In the genomic region with DNA sequence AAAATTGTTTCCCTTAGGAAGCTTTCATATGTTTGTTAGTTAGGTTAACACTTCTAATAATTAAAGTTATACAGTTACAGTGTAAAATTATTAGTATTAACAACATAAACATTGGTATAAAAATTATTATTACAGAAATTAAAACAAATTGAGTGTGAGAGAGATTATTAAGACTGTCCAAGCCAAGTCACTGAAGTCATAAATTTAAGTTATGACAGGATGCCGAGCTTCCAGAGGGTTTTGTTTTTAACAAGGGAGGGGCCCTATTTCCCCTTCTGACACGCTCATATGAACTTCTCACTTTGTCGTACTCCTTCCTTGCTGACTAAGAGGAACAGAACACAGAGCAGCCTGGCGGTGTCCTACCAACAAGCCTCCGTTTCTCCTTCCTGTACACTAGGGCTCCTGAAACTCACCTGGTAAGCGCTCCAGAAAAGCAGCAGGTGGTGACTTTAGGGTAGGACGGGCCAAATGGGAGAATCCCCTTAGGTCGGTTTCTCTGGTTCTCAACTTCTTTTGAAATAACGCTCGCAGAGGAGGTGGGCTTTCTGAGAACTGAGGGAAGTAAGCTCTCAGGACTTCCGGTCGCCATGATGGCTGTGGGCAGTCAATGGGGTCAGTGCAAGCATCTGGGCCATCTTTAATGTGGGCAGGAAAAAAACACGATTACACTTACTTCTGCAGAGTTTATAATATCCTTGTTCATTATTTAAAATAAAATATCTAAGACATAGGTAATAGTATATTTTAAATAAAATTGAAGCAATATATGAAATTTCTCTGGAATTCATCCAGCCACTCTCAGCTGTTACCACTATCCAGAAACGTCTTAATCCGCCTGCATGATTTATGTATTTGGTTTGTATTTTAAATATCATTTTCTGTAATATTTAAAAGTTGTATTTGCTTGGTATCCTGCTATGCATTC, we compare ENCODE assay signal across 8 cellular contexts. TPM values are rescaled to one million over a fixed set of nuclear protein-coding genes. Genes with fewer than 3 reads are reported as not detected.
DNase-seq lines count a peak whose midpoint lies in the region; ATAC-seq and TF ChIP-seq lines count a peak whose summit lies in the region.

A gene with protein sequence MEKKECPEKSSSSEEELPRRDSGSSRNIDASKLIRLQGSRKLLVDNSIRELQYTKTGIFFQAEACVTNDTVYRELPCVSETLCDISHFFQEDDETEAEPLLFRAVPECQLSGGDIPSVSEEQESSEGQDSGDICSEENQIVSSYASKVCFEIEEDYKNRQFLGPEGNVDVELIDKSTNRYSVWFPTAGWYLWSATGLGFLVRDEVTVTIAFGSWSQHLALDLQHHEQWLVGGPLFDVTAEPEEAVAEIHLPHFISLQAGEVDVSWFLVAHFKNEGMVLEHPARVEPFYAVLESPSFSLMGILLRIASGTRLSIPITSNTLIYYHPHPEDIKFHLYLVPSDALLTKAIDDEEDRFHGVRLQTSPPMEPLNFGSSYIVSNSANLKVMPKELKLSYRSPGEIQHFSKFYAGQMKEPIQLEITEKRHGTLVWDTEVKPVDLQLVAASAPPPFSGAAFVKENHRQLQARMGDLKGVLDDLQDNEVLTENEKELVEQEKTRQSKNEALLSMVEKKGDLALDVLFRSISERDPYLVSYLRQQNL (minus strand): TSS at position 537 of the 928 bp plus-strand sequence. CDS start 14,892 bp downstream, outside the sequence.

- peak within 1 kb of the TSS; percentile 96 for H3K4me3 Mint-ChIP-seq in CD8-positive, alpha-beta T cell

- no peaks in the 10 kb centered on the region for H3K27me3 Mint-ChIP-seq in CD8-positive, alpha-beta T cell (ENCODE audit: low read depth)

- peak within 1 kb of the TSS; percentile 89 for H3K4me3 ChIP-seq in CD8-positive, alpha-beta T cell (ENCODE audit: low read depth, low read length)
- H3K4me3 ChIP-seq in epithelial cell of esophagus (ENCODE audit: low read length): peak within 1 kb of the TSS; percentile 78

- H3K9me3 ChIP-seq in CD8-positive, alpha-beta T cell (ENCODE audit: low read length): no peaks in the 10 kb centered on the region

- peaks cover 3% of the 10 kb centered on the region for H3K36me3 ChIP-seq in CD8-positive, alpha-beta T cell (ENCODE audit: insufficient read depth, low read length)

- H3K36me3 Mint-ChIP-seq in CD8-positive, alpha-beta T cell: peaks cover 31% of the 10 kb centered on the region

- no peak for TF ChIP-seq CTCF in CD8-positive, alpha-beta T cell (IDR thresholded peaks at IDR 0.05)
- peak; percentile 34 for TF ChIP-seq CTCF in epithelial cell of esophagus (IDR thresholded peaks at IDR 0.05; ENCODE audit: insufficient read depth, low read depth, low read length, missing control alignments)

- intact Hi-C loops in CD8-positive, alpha-beta T cell (cut with DNase I, micrococcal nuclease): loop anchor here (1.0 to 5.0 kb wide), 3 partner anchors 51 to 85 kb away; a partner anchor contains a TSS

- peak; percentile 87 for ATAC-seq in CD8-positive, alpha-beta T cell
- ATAC-seq in GM21367 (IDR thresholded peaks at IDR 0.05; ENCODE audit: unreplicated experiment): peak; percentile 48

- H3K9me3 Mint-ChIP-seq in CD8-positive, alpha-beta T cell: no peaks in the 10 kb centered on the region

- peak within 1 kb of the TSS; percentile 84 for H3K27ac ChIP-seq in CD8-positive, alpha-beta T cell (ENCODE audit: low read depth, low read length)

- peak; percentile 58 to 87 (median 70) for DNase-seq in CD8-positive, alpha-beta T cell
- DNase-seq in HuH-7.5 (ENCODE audit: low spot score) (peak; percentile 50), OCI-M1 (lab: John Stamatoyannopoulos, UW) (peak; percentile 99), activated T-cell treated with anti-CD3 and anti-CD28 coated beads for 1 hour (ENCODE audit: low read depth) (peak; percentile 61), epithelial cell of esophagus (ENCODE audit: low read depth) (peak; percentile 86), middle frontal gyrus (ENCODE audit: extremely low spot score, low spot score) (peak; percentile 62)
- DNase-seq in stimulated activated CD8-positive, alpha-beta memory T cell treated with anti-CD3 and anti-CD28 coated beads, Interleukin-2, amount 100 ng/mL, for 1 hour (ENCODE audit: low read depth in 2 of 2): peak; percentile 60 to 62

- peaks cover 75% of the 10 kb centered on the region for H3K4me1 Mint-ChIP-seq in CD8-positive, alpha-beta T cell (ENCODE audit: low read depth)

- peak within 1 kb of the TSS; percentile 97 for H3K27ac Mint-ChIP-seq in CD8-positive, alpha-beta T cell

- CTCF ChIA-PET in CD8-positive, alpha-beta T cell (lab: Charles Lee): interaction anchor here (0.8 to 1.2 kb wide), 6 partner anchors 11 to 84 kb away, joined by 3 to 4 read pairs (median 3); no protein-coding TSS in a partner anchor

- no peaks in the 10 kb centered on the region for H3K27me3 ChIP-seq in CD8-positive, alpha-beta T cell (ENCODE audit: insufficient read depth, low read length)

- peaks cover 69% of the 10 kb centered on the region for H3K4me1 ChIP-seq in CD8-positive, alpha-beta T cell (ENCODE audit: insufficient read depth, low read length)

- POLR2A ChIA-PET in CD8-positive, alpha-beta T cell (lab: Charles Lee): interaction anchor here (0.6 to 1.8 kb wide), 14 partner anchors 9 to 382 kb away, joined by 3 to 16 read pairs (median 4); a partner anchor contains a TSS

RNA-seq across cellular contexts. Expression of the gene that starts here (rescaled TPM):
- 10 to 100 TPM; 58.8 to 69.1 TPM for total RNA-seq in CD8-positive, alpha-beta T cell

Comparison
In these comparisons a context has a peak if more than half of its experiments do, and no peak if none do; other contexts are left out.
1. Peak in every context shown above with its lines: DNase-seq, ATAC-seq, H3K4me3 ChIP-seq and H3K27ac ChIP-seq.